ENCODE assay signal across 16 cellular contexts in genomic region chr17:381941-382643, GRCh38. TPM values are rescaled to one million over a fixed set of nuclear protein-coding genes. Genes with fewer than 3 reads are reported as not detected.
A peak's percentile ranks its signal among the peaks of the same experiment; 100 is the strongest.
DNase-seq lines count a peak whose midpoint lies in the region; ATAC-seq and TF ChIP-seq lines count a peak whose summit lies in the region.
"Had no signal": no experiment of that assay in that cellular context is flagged by ENCODE, and none has a peak within 500 bp of the region (broad histone marks: within the 10 kb centered on the region; RNA-seq: fewer than 3 reads in every experiment).

No MANE protein-coding gene starts in this region.

- 66 to 85% methylated on average over 2 to 8 of the region's 9 CpGs for WGBS in gastroesophageal sphincter (ENCODE audit: low coverage in 1 of 2), 2 donors

- DNase-seq in DMS53 (lab: John Stamatoyannopoulos, UW) (peak; percentile 59), DMS53 treated with DMSO at 0.1 percent for 48 hours (lab: John Stamatoyannopoulos, UW; ENCODE audit: unreplicated experiment) (no peak), SK-N-DZ (ENCODE audit: low spot score) (peak; percentile 66), posterior vena cava (ENCODE audit: low spot score) (peak; percentile 24), midbrain (lab: John Stamatoyannopoulos, UW) (no peak), AG08395 (ENCODE audit: low spot score) (no peak)
- DNase-seq: activated CD4-positive, alpha-beta memory T cell treated with anti-CD3 and anti-CD28 coated beads, Interleukin-2, amount 10 ng/mL, durations not matched to agents 7 days and 5 days; activated T-cell treated with anti-CD3 and anti-CD28 coated beads, Interleukin-2, amount 50 U/mL, for 24 hours; cortex of kidney; left ventricle myocardium superior; MG63; SW 1271 had no signal

- H3K27ac ChIP-seq in iPS-20b (ENCODE audit: low read length) = no peak overlapping the region
- H3K27ac ChIP-seq in gastroesophageal sphincter = no peak overlapping the region
- H3K27ac ChIP-seq: 22Rv1, body of pancreas had no signal

- H3K27me3 ChIP-seq in iPS-20b (ENCODE audit: insufficient read depth, low read length) = peaks cover 52% of the 10 kb centered on the region
- H3K27me3 ChIP-seq in gastroesophageal sphincter = peaks cover 54% of the 10 kb centered on the region
- H3K27me3 ChIP-seq: body of pancreas, MG63 had no signal

- TF ChIP-seq POLR2A in gastroesophageal sphincter (IDR thresholded peaks at IDR 0.05) = no peak

- peaks cover 28% of the 10 kb centered on the region for H3K4me1 ChIP-seq in iPS-20b (ENCODE audit: insufficient read depth, low read length)
- H3K4me1 ChIP-seq in gastroesophageal sphincter = peaks cover 0 to 24% (median 3%) of the 10 kb centered on the region in 3 donors

- no peak for ATAC-seq in gastroesophageal sphincter
- ATAC-seq: body of pancreas had no signal

- H3K4me3 ChIP-seq in iPS-20b (ENCODE audit: low read length) (peak overlapping the region; percentile 35; the same call in 1 of the 2 replicates), gastroesophageal sphincter (no peak overlapping the region)
- H3K4me3 ChIP-seq: body of pancreas, MG63 had no signal

- intact Hi-C loops in posterior vena cava (cut with DNase I) = no loop called here

- no peaks in the 10 kb centered on the region for H3K9me3 ChIP-seq in iPS-20b (ENCODE audit: insufficient read depth, low read depth, low read length)
- H3K9me3 ChIP-seq in gastroesophageal sphincter = no peaks in the 10 kb centered on the region
- H3K9me3 ChIP-seq: body of pancreas, MG63 had no signal

- no peak for TF ChIP-seq EP300 in gastroesophageal sphincter (IDR thresholded peaks at IDR 0.05)

- no peak for TF ChIP-seq CTCF in gastroesophageal sphincter (IDR thresholded peaks at IDR 0.05)

- H3K9ac ChIP-seq in iPS-20b (ENCODE audit: low read depth, low read length) = no peak overlapping the region

- H3K36me3 ChIP-seq in iPS-20b (ENCODE audit: insufficient read depth, low read depth, low read length) (no peaks in the 10 kb centered on the region), gastroesophageal sphincter (no peaks in the 10 kb centered on the region)
- H3K36me3 ChIP-seq: MG63 had no signal

RNA-seq across cellular contexts. Expression of gene RPH3AL, which starts 29.5 kb away (rescaled TPM):
- polyA plus RNA-seq in SK-N-DZ (2014; cell fraction: cytosol; rRNA removed) = 48.2 and 70.3 TPM in 2 replicates
- 16.2 and 17.4 TPM in 2 replicates for polyA plus RNA-seq in SK-N-DZ (2014; cell fraction: nucleus; rRNA removed)
- 10 to 100 TPM in 1 of 2 donors, 1 to 10 TPM in 1; 9.7 to 11.2 TPM for total RNA-seq in posterior vena cava
- 10 to 100 TPM in 3 of 4 donors, 1 to 10 TPM in 1; 8.6 to 21.0 (median 17.4) TPM for total RNA-seq in gastroesophageal sphincter

Comparison
In these comparisons a context has a peak if more than half of its experiments do, and no peak if none do; other contexts are left out.
1. DNase-seq: peak in DMS53 (single experiment), SK-N-DZ (single experiment) and posterior vena cava (single experiment); none in DMS53 treated with DMSO at 0.1 percent for 48 hours (single experiment), midbrain (single experiment) and AG08395 (single experiment).